ENCODE assay signal across 18 cellular contexts in the genomic region with DNA sequence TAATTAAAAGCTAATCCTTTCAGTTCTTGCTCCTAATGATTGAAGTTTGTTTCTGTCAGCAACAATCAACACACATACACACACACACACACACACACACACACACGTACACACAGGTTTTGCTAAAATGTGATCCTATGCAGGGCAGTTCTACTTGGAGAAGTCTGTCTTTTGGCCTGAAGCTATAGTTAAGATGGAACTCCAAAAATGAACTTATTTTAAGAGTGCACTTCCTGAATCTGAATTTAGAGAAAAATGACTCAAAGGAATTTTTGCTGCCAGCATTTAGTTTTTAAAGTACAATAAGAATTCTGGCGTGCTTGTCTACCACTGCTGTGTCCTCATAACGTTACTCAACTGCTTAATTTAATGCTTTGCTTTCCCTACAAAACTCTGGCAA. TPM values are rescaled to one million over a fixed set of nuclear protein-coding genes. Genes with fewer than 3 reads are reported as not detected.
DNase-seq lines count a peak whose midpoint lies in the region; ATAC-seq, FAIRE-seq and TF ChIP-seq lines count a peak whose summit lies in the region.
"Had no signal": no experiment of that assay in that cellular context is flagged by ENCODE, and none has a peak within 500 bp of the region (broad histone marks: within the 10 kb centered on the region; RNA-seq: fewer than 3 reads in every experiment).

No MANE protein-coding gene starts in this region.

- no peaks in the 10 kb centered on the region for H3K27me3 ChIP-seq in CD8-positive, alpha-beta memory T cell (ENCODE audit: insufficient read depth, low read length, poor library complexity, severe bottlenecking)
- H3K27me3 ChIP-seq: gastrocnemius medialis had no signal

- H3K27ac ChIP-seq in CD8-positive, alpha-beta memory T cell (ENCODE audit: low read depth, low read length) = peak overlapping the region; percentile 35
- H3K27ac ChIP-seq: gastrocnemius medialis had no signal

- H3K4me3 Mint-ChIP-seq in CD8-positive, alpha-beta memory T cell = no peak overlapping the region
- H3K4me3 Mint-ChIP-seq in nephron progenitor cell = peak overlapping the region; percentile 67
- H3K4me3 Mint-ChIP-seq: activated CD4-positive, alpha-beta T cell treated with anti-CD3 and anti-CD28 coated beads, Interleukin-2, amount 10 ng/mL, durations not matched to agents 24 days and 14 days; CD4-positive, CD25-positive, alpha-beta regulatory T cell had no signal

- no peaks in the 10 kb centered on the region for H3K36me3 ChIP-seq in CD8-positive, alpha-beta memory T cell (ENCODE audit: insufficient read depth, low read length)
- H3K36me3 ChIP-seq: gastrocnemius medialis had no signal

- no peak for DNase-seq in CD8-positive, alpha-beta memory T cell
- DNase-seq in NCI-H446 treated with DMSO at 0.1 percent for 48 hours (lab: John Stamatoyannopoulos, UW) (peak; percentile 41), dedifferentiated amniotic fluid mesenchymal stem cell (ENCODE audit: extremely low spot score) (peak; percentile 66), nephron progenitor cell (no peak), NCI-H748 treated with DMSO at 0.1 percent for 48 hours (lab: John Stamatoyannopoulos, UW) (no peak), GM12892 (ENCODE audit: insufficient read length) (no peak)
- DNase-seq in effector CD4-positive, alpha-beta T cell = no peak
- DNase-seq: activated CD4-positive, alpha-beta T cell treated with anti-CD3 and anti-CD28 coated beads, Interleukin-2, amount 10 ng/mL, durations not matched to agents 24 days and 14 days; activated CD8-positive, alpha-beta memory T cell treated with anti-CD3 and anti-CD28 coated beads, Interleukin-2, amount 50 U/mL, for 48 hours; activated naive CD4-positive, alpha-beta T cell treated with Interleukin-2 at 50 U/mL for 16 hours; CD4-positive, CD25-positive, alpha-beta regulatory T cell; gastrocnemius medialis; H7; NCI-H1436 treated with DMSO at 0.1 percent for 48 hours; SHP77 treated with DMSO at 0.1 percent for 48 hours; T1000 had no signal

- no peaks in the 10 kb centered on the region for H3K9me3 Mint-ChIP-seq in CD8-positive, alpha-beta memory T cell
- no peaks in the 10 kb centered on the region for H3K9me3 Mint-ChIP-seq in nephron progenitor cell
- H3K9me3 Mint-ChIP-seq: activated CD4-positive, alpha-beta T cell treated with anti-CD3 and anti-CD28 coated beads, Interleukin-2, amount 10 ng/mL, durations not matched to agents 24 days and 14 days; CD4-positive, CD25-positive, alpha-beta regulatory T cell had no signal

- FAIRE-seq in GM12892 (lab: Jason Lieb, UNC) = no peak

- no peaks in the 10 kb centered on the region for H3K27me3 Mint-ChIP-seq in CD8-positive, alpha-beta memory T cell
- H3K27me3 Mint-ChIP-seq in nephron progenitor cell (ENCODE audit: low read depth, poor library complexity) = peaks cover 10% of the 10 kb centered on the region
- H3K27me3 Mint-ChIP-seq: activated CD4-positive, alpha-beta T cell treated with anti-CD3 and anti-CD28 coated beads, Interleukin-2, amount 10 ng/mL, durations not matched to agents 24 days and 14 days; CD4-positive, CD25-positive, alpha-beta regulatory T cell had no signal

- CTCF ChIA-PET in CD8-positive, alpha-beta memory T cell (lab: Charles Lee) = no interaction called here

- H3K4me3 ChIP-seq in CD8-positive, alpha-beta memory T cell (ENCODE audit: low read length) = no peak overlapping the region
- H3K4me3 ChIP-seq: gastrocnemius medialis, smooth muscle cell had no signal

- no peaks in the 10 kb centered on the region for H3K4me1 ChIP-seq in CD8-positive, alpha-beta memory T cell (ENCODE audit: insufficient read depth, low read length)
- H3K4me1 ChIP-seq: gastrocnemius medialis had no signal

- peaks cover 5 to 10% (median 9%) of the 10 kb centered on the region in 3 donors for H3K4me1 Mint-ChIP-seq in CD8-positive, alpha-beta memory T cell
- H3K4me1 Mint-ChIP-seq in nephron progenitor cell = peaks cover 51% of the 10 kb centered on the region

- ATAC-seq in HG03521 (IDR thresholded peaks at IDR 0.05; ENCODE audit: unreplicated experiment) = no peak
- ATAC-seq: gastrocnemius medialis had no signal

- POLR2A ChIA-PET in CD8-positive, alpha-beta memory T cell (lab: Charles Lee) = no interaction called here

- H3K36me3 Mint-ChIP-seq in CD8-positive, alpha-beta memory T cell = no peaks in the 10 kb centered on the region
- H3K36me3 Mint-ChIP-seq in nephron progenitor cell (ENCODE audit: low read depth) = peaks cover 5% of the 10 kb centered on the region
- H3K36me3 Mint-ChIP-seq: CD4-positive, CD25-positive, alpha-beta regulatory T cell had no signal

- TF ChIP-seq POLR2A in GM12892 (IDR thresholded peaks at IDR 0.05; ENCODE audit: low read depth, low read length) = no peak

- no peak overlapping the region for H3K27ac Mint-ChIP-seq in CD8-positive, alpha-beta memory T cell
- H3K27ac Mint-ChIP-seq in nephron progenitor cell = peak overlapping the region; percentile 77
- H3K27ac Mint-ChIP-seq: activated CD4-positive, alpha-beta T cell treated with anti-CD3 and anti-CD28 coated beads, Interleukin-2, amount 10 ng/mL, durations not matched to agents 24 days and 14 days; CD4-positive, CD25-positive, alpha-beta regulatory T cell had no signal

- no peak for TF ChIP-seq CTCF in nephron progenitor cell (IDR thresholded peaks at IDR 0.05)

- no peaks in the 10 kb centered on the region for H3K9me3 ChIP-seq in CD8-positive, alpha-beta memory T cell (ENCODE audit: low read length)
- H3K9me3 ChIP-seq: gastrocnemius medialis had no signal

RNA-seq across cellular contexts. Expression of a gene that starts 6.6 kb away (rescaled TPM):
- not detected for total RNA-seq in CD8-positive, alpha-beta memory T cell
- polyA plus RNA-seq in CD8-positive, alpha-beta memory T cell = not detected
- not detected for polyA plus RNA-seq in GM12892 (2012; ENCODE audit: missing spikeins)
- total RNA-seq: activated CD4-positive, alpha-beta T cell treated with anti-CD3 and anti-CD28 coated beads, Interleukin-2, amount 10 ng/mL, durations not matched to agents 24 days and 14 days; CD4-positive, CD25-positive, alpha-beta regulatory T cell had no signal

Comparison
In these comparisons a context has a peak if more than half of its experiments do, and no peak if none do; other contexts are left out.
1. DNase-seq: peak in NCI-H446 treated with DMSO at 0.1 percent for 48 hours (single experiment) and dedifferentiated amniotic fluid mesenchymal stem cell (single experiment); none in CD8-positive, alpha-beta memory T cell (0 of 5), nephron progenitor cell (single experiment), NCI-H748 treated with DMSO at 0.1 percent for 48 hours (single experiment), effector CD4-positive, alpha-beta T cell (single experiment) and GM12892 (single experiment).